Comparison of ENCODE assay signal across 7 cellular contexts in the genomic region with DNA sequence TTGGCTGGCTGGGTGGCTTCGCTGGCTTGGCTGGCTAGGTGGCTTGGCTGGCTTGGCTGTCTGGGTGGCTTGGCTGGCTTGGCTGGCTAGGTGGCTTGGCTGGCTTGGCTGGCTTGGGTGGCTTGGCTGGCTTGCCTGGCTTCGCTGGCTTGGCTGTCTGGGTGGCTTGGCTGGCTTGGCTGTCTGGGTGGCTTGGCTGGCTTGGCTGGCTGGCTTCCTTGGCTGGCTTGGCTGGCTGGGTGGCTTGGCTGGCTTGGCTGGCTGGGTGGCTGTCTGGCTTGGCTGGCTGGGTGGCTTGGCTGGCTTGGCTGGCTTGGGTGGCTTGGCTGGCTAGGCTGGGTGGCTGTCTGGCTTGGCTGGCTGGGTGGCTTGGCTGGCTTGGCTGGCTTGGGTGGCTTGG.
A peak's percentile ranks its signal among the peaks of the same experiment; 100 is the strongest.
DNase-seq lines count a peak whose midpoint lies in the region; ATAC-seq and TF ChIP-seq lines count a peak whose summit lies in the region.
"Not testable (repeated sequence)": the region's sequence is repeated elsewhere in the genome, so short reads cannot be mapped to it uniquely, and the experiment has no call there.

No MANE protein-coding gene starts in this region.

- intact Hi-C loops in activated B cell treated with CpG ODN at 0.5 μM for 24 hours (cut with micrococcal nuclease); left ventricle myocardium superior (cut with micrococcal nuclease); spleen (cut with DNase I; ENCODE audit: low total_unique reads): not testable (repeated sequence)

- not testable (repeated sequence) for H3K27ac Mint-ChIP-seq in HFFc6; activated B cell treated with CpG ODN at 0.5 μM for 24 hours; activated naive CD4-positive, alpha-beta T cell treated with anti-CD3 and anti-CD28 coated beads, Interleukin-2, amount 10 ng/mL, durations not matched to agents 7 days and 5 days; mesothelial cell of epicardium

- H3K36me3 ChIP-seq in spleen, result not testable (repeated sequence)

- WGBS in spleen, 5 donors, result 67 to 91% (median 71%) methylated on average over 1 of the region's 2 CpGs

- H3K27me3 ChIP-seq in spleen (replicated peaks in 1 of 7), result not testable (repeated sequence)

- POLR2A ChIA-PET in activated B cell treated with CpG ODN at 0.5 μM for 24 hours (lab: Charles Lee), result not testable (repeated sequence)

- H3K4me3 Mint-ChIP-seq in HFFc6; activated B cell treated with CpG ODN at 0.5 μM for 24 hours; activated naive CD4-positive, alpha-beta T cell treated with anti-CD3 and anti-CD28 coated beads, Interleukin-2, amount 10 ng/mL, durations not matched to agents 7 days and 5 days; mesothelial cell of epicardium: not testable (repeated sequence)

- H3K36me3 Mint-ChIP-seq in HFFc6 (ENCODE audit: low read depth); activated B cell treated with CpG ODN at 0.5 μM for 24 hours (ENCODE audit: low read depth); activated naive CD4-positive, alpha-beta T cell treated with anti-CD3 and anti-CD28 coated beads, Interleukin-2, amount 10 ng/mL, durations not matched to agents 7 days and 5 days; mesothelial cell of epicardium: not testable (repeated sequence)

- H3K9me3 ChIP-seq in spleen, result peaks cover 0 to 12% (median 0%) of the 10 kb centered on the region in 8 donors

- not testable (repeated sequence) for H3K27ac ChIP-seq in spleen

- CTCF ChIA-PET in activated B cell treated with CpG ODN at 0.5 μM for 24 hours (lab: Charles Lee); activated naive CD4-positive, alpha-beta T cell treated with anti-CD3 and anti-CD28 coated beads, Interleukin-2, amount 10 ng/mL, durations not matched to agents 7 days and 5 days (lab: Charles Lee): not testable (repeated sequence)

- H3K4me3 ChIP-seq in spleen, result not testable (repeated sequence)

- not testable (repeated sequence) for H3K4me1 Mint-ChIP-seq in HFFc6 (ENCODE audit: low read depth); activated B cell treated with CpG ODN at 0.5 μM for 24 hours; activated naive CD4-positive, alpha-beta T cell treated with anti-CD3 and anti-CD28 coated beads, Interleukin-2, amount 10 ng/mL, durations not matched to agents 7 days and 5 days; mesothelial cell of epicardium

- ATAC-seq in activated B cell treated with CpG ODN at 0.5 μM for 24 hours (ENCODE audit: low read depth); left ventricle myocardium superior: not testable (repeated sequence)

- not testable (repeated sequence) for TF ChIP-seq CTCF in HFFc6 (IDR thresholded peaks at IDR 0.05); activated B cell treated with CpG ODN at 0.5 μM for 24 hours (IDR thresholded peaks at IDR 0.05); mesothelial cell of epicardium (IDR thresholded peaks at IDR 0.05; ENCODE audit: unreplicated experiment); spleen (IDR thresholded peaks at IDR 0.05 in 8 of 11, conservative IDR thresholded peaks at IDR 0.05 in 3 of 11)

- H3K27me3 Mint-ChIP-seq in HFFc6 (ENCODE audit: insufficient read depth); activated B cell treated with CpG ODN at 0.5 μM for 24 hours; activated naive CD4-positive, alpha-beta T cell treated with anti-CD3 and anti-CD28 coated beads, Interleukin-2, amount 10 ng/mL, durations not matched to agents 7 days and 5 days; mesothelial cell of epicardium (ENCODE audit: low read depth): not testable (repeated sequence)

- not testable (repeated sequence) for TF ChIP-seq POLR2A in spleen (IDR thresholded peaks at IDR 0.05)

- DNase-seq in HFFc6 (peak; percentile 11), activated B cell treated with CpG ODN at 0.5 μM for 24 hours (peak; percentile 18), ecto neural progenitor cell (ENCODE audit: low spot score) (peak; percentile 51), left ventricle myocardium superior (peak; percentile 49), mesothelial cell of epicardium (ENCODE audit: low spot score in 2 of 2, unreplicated experiment in 2 of 2) (peak; percentile 24 to 42), spleen (peak; percentile 85)
- DNase-seq in activated naive CD4-positive, alpha-beta T cell treated with anti-CD3 and anti-CD28 coated beads, Interleukin-2, amount 10 ng/mL, durations not matched to agents 7 days and 5 days, result peak; percentile 24

- not testable (repeated sequence) for H3K9me3 Mint-ChIP-seq in HFFc6; activated B cell treated with CpG ODN at 0.5 μM for 24 hours; activated naive CD4-positive, alpha-beta T cell treated with anti-CD3 and anti-CD28 coated beads, Interleukin-2, amount 10 ng/mL, durations not matched to agents 7 days and 5 days; mesothelial cell of epicardium

- H3K4me1 ChIP-seq in spleen, result not testable (repeated sequence)

Comparison
In these comparisons a context has a peak if more than half of its experiments do, and no peak if none do; other contexts are left out.
1. DNase-seq: peak in every context shown above with its lines; median percentile 85 in spleen; 51 in ecto neural progenitor cell; 49 in left ventricle myocardium superior; 33 in mesothelial cell of epicardium; 24 in activated naive CD4-positive, alpha-beta T cell treated with anti-CD3 and anti-CD28 coated beads, Interleukin-2, amount 10 ng/mL, durations not matched to agents 7 days and 5 days; 18 in activated B cell treated with CpG ODN at 0.5 μM for 24 hours; 11 in HFFc6.